In the genomic region with DNA sequence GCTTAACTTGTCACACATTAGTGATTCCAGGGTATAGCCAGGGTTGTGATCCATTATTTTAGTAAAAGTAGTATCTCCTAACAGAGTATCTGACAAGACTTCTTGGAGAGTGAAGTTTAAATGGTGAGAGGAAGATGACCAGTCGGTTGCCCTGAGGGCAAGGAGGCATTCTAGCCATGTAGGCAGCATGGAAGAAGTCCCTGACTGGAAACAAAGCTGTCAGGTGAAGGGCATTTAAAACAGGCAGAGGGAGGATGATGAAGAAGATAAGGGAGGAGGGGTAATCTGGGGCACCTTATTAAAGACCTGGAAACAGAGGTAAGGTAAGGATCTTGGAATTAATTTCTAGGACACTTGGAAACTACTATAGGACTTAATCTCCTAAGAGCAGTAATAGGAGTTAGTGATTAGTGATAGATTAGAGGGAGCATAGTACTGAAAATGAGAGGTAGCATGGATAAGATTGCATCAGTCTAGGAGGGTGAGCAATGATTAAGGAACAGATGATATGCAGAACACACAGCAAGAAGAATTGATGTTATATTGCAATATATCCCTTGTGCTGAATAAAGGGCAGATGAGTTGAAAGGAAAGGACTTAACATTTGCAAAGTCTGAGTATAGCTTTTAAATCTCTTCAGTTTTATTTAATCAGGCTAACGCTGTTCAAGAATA, we compare ENCODE assay signal across 18 cellular contexts. TPM values are rescaled to one million over a fixed set of nuclear protein-coding genes. Genes with fewer than 3 reads are reported as not detected.
DNase-seq lines count a peak whose midpoint lies in the region; ATAC-seq, FAIRE-seq and TF ChIP-seq lines count a peak whose summit lies in the region.
"Had no signal": no experiment of that assay in that cellular context is flagged by ENCODE, and none has a peak within 500 bp of the region (broad histone marks: within the 10 kb centered on the region; RNA-seq: fewer than 3 reads in every experiment).

No MANE protein-coding gene starts in this region.

- peaks cover 60 to 95% (median 80%) of the 10 kb centered on the region in 4 donors for H3K4me1 Mint-ChIP-seq in CD4-positive, CD25-positive, alpha-beta regulatory T cell
- peaks cover 79% of the 10 kb centered on the region for H3K4me1 Mint-ChIP-seq in activated CD4-positive, alpha-beta memory T cell treated with anti-CD3 and anti-CD28 coated beads, Interleukin-2, amount 10 ng/mL, durations not matched to agents 7 days and 5 days

- POLR2A ChIA-PET in activated CD4-positive, alpha-beta memory T cell treated with anti-CD3 and anti-CD28 coated beads, Interleukin-2, amount 10 ng/mL, durations not matched to agents 7 days and 5 days (lab: Charles Lee) = interaction anchor here (0.6 to 5.3 kb wide), 4 partner anchors 7 to 30 kb away, joined by 3 to 24 read pairs (median 12); partner anchors contain the start of gene KIF2A

- peaks cover 3% of the 10 kb centered on the region for H3K36me3 Mint-ChIP-seq in CD4-positive, CD25-positive, alpha-beta regulatory T cell
- peaks cover 56% of the 10 kb centered on the region for H3K36me3 Mint-ChIP-seq in activated CD4-positive, alpha-beta memory T cell treated with anti-CD3 and anti-CD28 coated beads, Interleukin-2, amount 10 ng/mL, durations not matched to agents 7 days and 5 days (ENCODE audit: low read depth)

- no peaks in the 10 kb centered on the region for H3K9me3 Mint-ChIP-seq in CD4-positive, CD25-positive, alpha-beta regulatory T cell
- no peaks in the 10 kb centered on the region for H3K9me3 Mint-ChIP-seq in activated CD4-positive, alpha-beta memory T cell treated with anti-CD3 and anti-CD28 coated beads, Interleukin-2, amount 10 ng/mL, durations not matched to agents 7 days and 5 days
- H3K9me3 Mint-ChIP-seq: nephron had no signal

- H3K27me3 Mint-ChIP-seq in CD4-positive, CD25-positive, alpha-beta regulatory T cell = no peaks in the 10 kb centered on the region
- no peaks in the 10 kb centered on the region for H3K27me3 Mint-ChIP-seq in activated CD4-positive, alpha-beta memory T cell treated with anti-CD3 and anti-CD28 coated beads, Interleukin-2, amount 10 ng/mL, durations not matched to agents 7 days and 5 days

- peak; percentile 26 for FAIRE-seq in GM12891 (lab: Jason Lieb, UNC)

- H3K4me1 ChIP-seq in CD4-positive, CD25-positive, alpha-beta regulatory T cell (ENCODE audit: control insufficient read depth, insufficient read depth, low read length, poor library complexity, severe bottlenecking) = peaks cover 84% of the 10 kb centered on the region
- peaks cover 37% of the 10 kb centered on the region for H3K4me1 ChIP-seq in effector memory CD4-positive, alpha-beta T cell (ENCODE audit: control insufficient read depth, insufficient read depth, low read length, poor library complexity, severe bottlenecking)
- H3K4me1 ChIP-seq: BLaER1 had no signal

- CTCF ChIA-PET in activated CD4-positive, alpha-beta memory T cell treated with anti-CD3 and anti-CD28 coated beads, Interleukin-2, amount 10 ng/mL, durations not matched to agents 7 days and 5 days (lab: Charles Lee) = no interaction called here

- no peaks in the 10 kb centered on the region for H3K9me3 ChIP-seq in CD4-positive, CD25-positive, alpha-beta regulatory T cell (ENCODE audit: control insufficient read depth in 2 of 2, low read length in 2 of 2)
- H3K9me3 ChIP-seq in effector memory CD4-positive, alpha-beta T cell (ENCODE audit: control insufficient read depth, low read length) = no peaks in the 10 kb centered on the region
- H3K9me3 ChIP-seq: BLaER1, heart left ventricle had no signal

- H3K27ac ChIP-seq in CD4-positive, CD25-positive, alpha-beta regulatory T cell (ENCODE audit: insufficient read depth, low read length, poor library complexity, severe bottlenecking) = peak overlapping the region; percentile 16
- no peak overlapping the region for H3K27ac ChIP-seq in effector memory CD4-positive, alpha-beta T cell (ENCODE audit: insufficient read depth, low read length, poor library complexity, severe bottlenecking)
- H3K27ac ChIP-seq: BLaER1, heart left ventricle had no signal

- ATAC-seq in CD4-positive, CD25-positive, alpha-beta regulatory T cell (ENCODE audit: low read depth in 2 of 2) = no peak
- ATAC-seq: heart left ventricle, left cardiac atrium, sciatic nerve had no signal

- no peak for DNase-seq in CD4-positive, CD25-positive, alpha-beta regulatory T cell
- DNase-seq in GM12891 (ENCODE audit: insufficient read length, low spot score) (no peak), fibroblast of the conjunctiva (ENCODE audit: low read depth) (peak; percentile 14), NCI-H1417 (lab: John Stamatoyannopoulos, UW) (no peak), NCI-H1436 (lab: John Stamatoyannopoulos, UW) (no peak)
- no peak for DNase-seq in activated CD4-positive, alpha-beta memory T cell treated with anti-CD3 and anti-CD28 coated beads, Interleukin-2, amount 10 ng/mL, durations not matched to agents 7 days and 5 days
- no peak for DNase-seq in effector memory CD4-positive, alpha-beta T cell
- DNase-seq in activated CD8-positive, alpha-beta memory T cell treated with anti-CD3 and anti-CD28 coated beads, Interleukin-2, amount 50 U/mL, for 48 hours = no peak
- DNase-seq: effector CD8-positive, alpha-beta T cell; heart left ventricle; left cardiac atrium; NCI-H1105 treated with DMSO at 0.1 percent for 48 hours; NCI-H510A; RPMI8226; T1000 had no signal

- peak overlapping the region; percentile 37 to 48 (median 38) for H3K4me3 Mint-ChIP-seq in CD4-positive, CD25-positive, alpha-beta regulatory T cell
- H3K4me3 Mint-ChIP-seq in activated CD4-positive, alpha-beta memory T cell treated with anti-CD3 and anti-CD28 coated beads, Interleukin-2, amount 10 ng/mL, durations not matched to agents 7 days and 5 days = no peak overlapping the region
- H3K4me3 Mint-ChIP-seq: nephron had no signal

- H3K27ac Mint-ChIP-seq in CD4-positive, CD25-positive, alpha-beta regulatory T cell = peak overlapping the region; percentile 59 to 70 (median 67)
- H3K27ac Mint-ChIP-seq in activated CD4-positive, alpha-beta memory T cell treated with anti-CD3 and anti-CD28 coated beads, Interleukin-2, amount 10 ng/mL, durations not matched to agents 7 days and 5 days = peak overlapping the region; percentile 53
- H3K27ac Mint-ChIP-seq: nephron had no signal

- H3K36me3 ChIP-seq in CD4-positive, CD25-positive, alpha-beta regulatory T cell (ENCODE audit: control insufficient read depth, insufficient read depth, low read length) = peaks cover 7% of the 10 kb centered on the region
- no peaks in the 10 kb centered on the region for H3K36me3 ChIP-seq in effector memory CD4-positive, alpha-beta T cell (ENCODE audit: control insufficient read depth, insufficient read depth, low read length)
- H3K36me3 ChIP-seq: heart left ventricle had no signal

- TF ChIP-seq POLR2A in GM12891 (IDR thresholded peaks at IDR 0.05; ENCODE audit: low read depth, low read length) = no peak

- no peaks in the 10 kb centered on the region for H3K27me3 ChIP-seq in CD4-positive, CD25-positive, alpha-beta regulatory T cell (ENCODE audit: control insufficient read depth, insufficient read depth, low read length)
- H3K27me3 ChIP-seq in effector memory CD4-positive, alpha-beta T cell (replicated peaks; ENCODE audit: control insufficient read depth, insufficient read depth, low read length, poor library complexity, severe bottlenecking) = no peaks in the 10 kb centered on the region
- H3K27me3 ChIP-seq: BLaER1, heart left ventricle had no signal

- H3K4me3 ChIP-seq in CD4-positive, CD25-positive, alpha-beta regulatory T cell (ENCODE audit: low read depth, low read length) = peak overlapping the region; percentile 37
- no peak overlapping the region for H3K4me3 ChIP-seq in effector memory CD4-positive, alpha-beta T cell (ENCODE audit: insufficient read depth, low read depth, low read length, poor library complexity, severe bottlenecking)
- H3K4me3 ChIP-seq: BLaER1, heart left ventricle had no signal

TF ChIP-seq in GM12891, 5 proteins besides CTCF, POLR2A, EP300 and RAD21:
- TF ChIP-seq PAX5 (IDR thresholded peaks at IDR 0.05; ENCODE audit: insufficient read depth, low read length, severe bottlenecking) = no peak
- no peak for TF ChIP-seq SPI1 (IDR thresholded peaks at IDR 0.05; ENCODE audit: low read depth, low read length)
- no peak for TF ChIP-seq TAF1 (IDR thresholded peaks at IDR 0.05; ENCODE audit: low read depth, low read length)
- no peak for TF ChIP-seq POLR2AphosphoS5 (IDR thresholded peaks at IDR 0.05; ENCODE audit: low read depth, low read length)
- no peak for TF ChIP-seq POU2F2 (IDR thresholded peaks at IDR 0.05; ENCODE audit: low read depth, low read length)

RNA-seq across cellular contexts. Expression of gene KIF2A, which starts 9.5 kb away (rescaled TPM):
- 114 TPM for total RNA-seq in CD4-positive, CD25-positive, alpha-beta regulatory T cell
- polyA plus RNA-seq in CD4-positive, CD25-positive, alpha-beta regulatory T cell = 100 to 1,000 TPM; 135 to 191 (median 174) TPM
- 43.8 TPM for polyA plus RNA-seq in GM12891 (2012; ENCODE audit: low read depth, missing spikeins)
- 100 to 1,000 TPM; 250 to 251 TPM for total RNA-seq in activated CD4-positive, alpha-beta memory T cell treated with anti-CD3 and anti-CD28 coated beads, Interleukin-2, amount 10 ng/mL, durations not matched to agents 7 days and 5 days
